In genomic region chr5:169656125-169656990, GRCh38 we compare ENCODE assay signal across 8 cellular contexts. TPM values are rescaled to one million over a fixed set of nuclear protein-coding genes. Genes with fewer than 3 reads are reported as not detected.
A peak's percentile ranks its signal among the peaks of the same experiment; 100 is the strongest.
DNase-seq lines count a peak whose midpoint lies in the region; ATAC-seq and TF ChIP-seq lines count a peak whose summit lies in the region.

No MANE protein-coding gene starts in this region.

- no peaks in the 10 kb centered on the region for H3K9me3 ChIP-seq in psoas muscle

- no peak for TF ChIP-seq CTCF in psoas muscle (IDR thresholded peaks at IDR 0.05)

- no peak overlapping the region for H3K4me3 ChIP-seq in psoas muscle

- WGBS in psoas muscle, 3 donors: 84 to 87% (median 85%) methylated on average over 15 of the region's 15 CpGs

- POLR2A ChIA-PET in activated CD4-positive, alpha-beta T cell treated with anti-CD3 and anti-CD28 coated beads, Interleukin-2, amount 10 ng/mL, durations not matched to agents 7 days and 5 days (lab: Charles Lee): interaction anchor here (1.0 kb wide), 1 partner anchor 43 kb away, joined by 3 read pairs; no protein-coding TSS in a partner anchor

- H3K4me3 Mint-ChIP-seq in activated CD4-positive, alpha-beta T cell treated with anti-CD3 and anti-CD28 coated beads, Interleukin-2, amount 10 ng/mL, durations not matched to agents 7 days and 5 days: no peak overlapping the region

- CTCF ChIA-PET in activated CD4-positive, alpha-beta T cell treated with anti-CD3 and anti-CD28 coated beads, Interleukin-2, amount 10 ng/mL, durations not matched to agents 7 days and 5 days (lab: Charles Lee): interaction anchor here (1.1 kb wide), 1 partner anchor 9 kb away, joined by 3 read pairs; no protein-coding TSS in a partner anchor

- H3K9me3 Mint-ChIP-seq in activated CD4-positive, alpha-beta T cell treated with anti-CD3 and anti-CD28 coated beads, Interleukin-2, amount 10 ng/mL, durations not matched to agents 7 days and 5 days: peaks cover 5% of the 10 kb centered on the region

- peaks cover 77% of the 10 kb centered on the region for H3K36me3 Mint-ChIP-seq in activated CD4-positive, alpha-beta T cell treated with anti-CD3 and anti-CD28 coated beads, Interleukin-2, amount 10 ng/mL, durations not matched to agents 7 days and 5 days (ENCODE audit: low read depth)

- DNase-seq in activated CD4-positive, alpha-beta T cell treated with anti-CD3 and anti-CD28 coated beads, Interleukin-2, amount 10 ng/mL, durations not matched to agents 7 days and 5 days: no peak
- no peak for DNase-seq in activated CD4-positive, alpha-beta T cell treated with anti-CD3 and anti-CD28 coated beads for 1 hour
- DNase-seq in MV-4-11 (lab: John Stamatoyannopoulos, UW) (peak; percentile 62), renal cortical epithelial cell (ENCODE audit: low read depth) (peak; percentile 19), psoas muscle (no peak), SHP77 treated with DMSO at 0.1 percent for 48 hours (lab: John Stamatoyannopoulos, UW) (no peak), HuH-7 (ENCODE audit: low spot score) (no peak)

- intact Hi-C loops in psoas muscle (cut with DNase I): no loop called here

- ATAC-seq in HG02588 (IDR thresholded peaks at IDR 0.05; ENCODE audit: unreplicated experiment) (peak; percentile 59), psoas muscle (no peak)

- no peaks in the 10 kb centered on the region for H3K27me3 ChIP-seq in psoas muscle (ENCODE audit: insufficient read depth in 3 of 3, low read length in 2 of 3)

- H3K4me1 Mint-ChIP-seq in activated CD4-positive, alpha-beta T cell treated with anti-CD3 and anti-CD28 coated beads, Interleukin-2, amount 10 ng/mL, durations not matched to agents 7 days and 5 days: peaks cover 67% of the 10 kb centered on the region

- H3K27me3 Mint-ChIP-seq in activated CD4-positive, alpha-beta T cell treated with anti-CD3 and anti-CD28 coated beads, Interleukin-2, amount 10 ng/mL, durations not matched to agents 7 days and 5 days: no peaks in the 10 kb centered on the region

- peak overlapping the region; percentile 69 for H3K27ac Mint-ChIP-seq in activated CD4-positive, alpha-beta T cell treated with anti-CD3 and anti-CD28 coated beads, Interleukin-2, amount 10 ng/mL, durations not matched to agents 7 days and 5 days

- no peak overlapping the region for H3K27ac ChIP-seq in psoas muscle

- H3K36me3 ChIP-seq in psoas muscle (ENCODE audit: insufficient read depth in 1 of 2, low read depth in 1 of 2): no peaks in the 10 kb centered on the region

- no peaks in the 10 kb centered on the region for H3K4me1 ChIP-seq in psoas muscle

RNA-seq across cellular contexts. Expression of gene DOCK2, which starts 19.3 kb away (rescaled TPM):
- total RNA-seq in activated CD4-positive, alpha-beta T cell treated with anti-CD3 and anti-CD28 coated beads, Interleukin-2, amount 10 ng/mL, durations not matched to agents 7 days and 5 days: 100 to 1,000 TPM; 270 to 300 TPM
- total RNA-seq in renal cortical epithelial cell: 13.5 and 56.1 TPM in 2 replicates
- 1 to 10 TPM; 3.5 to 4.4 (median 4.0) TPM for total RNA-seq in psoas muscle
- under 1 TPM; 0.37 to 0.67 (median 0.55) TPM for polyA plus RNA-seq in psoas muscle

Comparison
In these comparisons a context has a peak if more than half of its experiments do, and no peak if none do; other contexts are left out.
1. DNase-seq: peak in MV-4-11 (single experiment) and renal cortical epithelial cell (single experiment); none in activated CD4-positive, alpha-beta T cell treated with anti-CD3 and anti-CD28 coated beads, Interleukin-2, amount 10 ng/mL, durations not matched to agents 7 days and 5 days (single experiment), activated CD4-positive, alpha-beta T cell treated with anti-CD3 and anti-CD28 coated beads for 1 hour (single experiment), psoas muscle (0 of 2), SHP77 treated with DMSO at 0.1 percent for 48 hours (single experiment) and HuH-7 (single experiment).